ENCODE assay signal across 17 cellular contexts in genomic region chr21:25175938-25176337, GRCh38.
DNase-seq lines count a peak whose midpoint lies in the region; ATAC-seq and TF ChIP-seq lines count a peak whose summit lies in the region.
"Had no signal": no experiment of that assay in that cellular context is flagged by ENCODE, and none has a peak within 500 bp of the region (broad histone marks: within the 10 kb centered on the region; RNA-seq: fewer than 3 reads in every experiment).

No MANE protein-coding gene starts in this region.

- no peak for DNase-seq in activated CD4-positive, alpha-beta T cell treated with anti-CD3 and anti-CD28 coated beads for 48 hours
- no peak for DNase-seq in aorta
- DNase-seq in ureter (ENCODE audit: low spot score), result no peak
- no peak for DNase-seq in NCI-H2081 (lab: John Stamatoyannopoulos, UW)
- DNase-seq: activated CD4-positive, alpha-beta T cell treated with anti-CD3 and anti-CD28 coated beads, Interleukin-2, amount 10 ng/mL, durations not matched to agents 7 days and 5 days; cerebellar nuclear complex; DND-41; immature natural killer cell; mesenchymal stem cell; NCI-H187; NCI-H774 had no signal

- H3F3A ChIP-seq in DOHH2 (ENCODE audit: control insufficient read depth, insufficient read depth), result peaks cover 7% of the 10 kb centered on the region; the same call in 1 of the 2 replicates

- H3K27me3 ChIP-seq in DOHH2 (ENCODE audit: control insufficient read depth, low read length) (no peaks in the 10 kb centered on the region), aorta (ENCODE audit: control insufficient read depth in 1 of 2, insufficient read depth in 2 of 2, low read length in 1 of 2) (no peaks in the 10 kb centered on the region)
- H3K27me3 ChIP-seq: gastroesophageal sphincter had no signal

- 78 to 87% methylated on average over 2 of the region's 2 CpGs for WGBS in aorta, 2 donors

- H3K79me2 ChIP-seq in DOHH2 (ENCODE audit: control insufficient read depth, low read length), result no peaks in the 10 kb centered on the region

- H3K4me2 ChIP-seq in DOHH2 (ENCODE audit: low read length), result peak overlapping the region; percentile 73

- no peak for TF ChIP-seq CTCF in DOHH2 (IDR thresholded peaks at IDR 0.05; ENCODE audit: low read depth, low read length, poor library complexity, severe bottlenecking)

- H3K4me3 ChIP-seq in DOHH2 (ENCODE audit: low read length) (peak overlapping the region; percentile 54), aorta (ENCODE audit: low read length in 2 of 2) (no peak overlapping the region)
- H3K4me3 ChIP-seq: gastroesophageal sphincter had no signal

- H3K36me3 ChIP-seq in DOHH2 (ENCODE audit: control insufficient read depth, low read length) (no peaks in the 10 kb centered on the region), aorta (ENCODE audit: control insufficient read depth in 1 of 2, insufficient read depth in 2 of 2, low read length in 1 of 2) (no peaks in the 10 kb centered on the region)
- H3K36me3 ChIP-seq: gastroesophageal sphincter had no signal

- peak; percentile 61 for ATAC-seq in GM19438 (IDR thresholded peaks at IDR 0.05; ENCODE audit: low read depth, unreplicated experiment)
- ATAC-seq in HG02798 (IDR thresholded peaks at IDR 0.05; ENCODE audit: poor library complexity, unreplicated experiment), result peak; percentile 58
- peak; percentile 24 for ATAC-seq in HG03442 (IDR thresholded peaks at IDR 0.05; ENCODE audit: unreplicated experiment)
- ATAC-seq in aorta (ENCODE audit: low FRiP score), result no peak
- ATAC-seq: gastroesophageal sphincter, sciatic nerve had no signal

- H3K27ac ChIP-seq in DOHH2 (ENCODE audit: low read depth, low read length) (peak overlapping the region; percentile 80), aorta (ENCODE audit: low read depth in 1 of 2, low read length in 2 of 2) (no peak overlapping the region)
- H3K27ac ChIP-seq: gastroesophageal sphincter had no signal

- H3K4me1 ChIP-seq in DOHH2 (ENCODE audit: control insufficient read depth, low read length) (peaks cover 59% of the 10 kb centered on the region), aorta (ENCODE audit: control insufficient read depth in 1 of 2, insufficient read depth in 2 of 2, low read length in 2 of 2) (no peaks in the 10 kb centered on the region)
- H3K4me1 ChIP-seq: gastroesophageal sphincter had no signal

- no peaks in the 10 kb centered on the region for H3K9me3 ChIP-seq in DOHH2 (ENCODE audit: control insufficient read depth, insufficient read depth, low read length)
- H3K9me3 ChIP-seq in aorta (ENCODE audit: control insufficient read depth, low read length), result no peaks in the 10 kb centered on the region
- H3K9me3 ChIP-seq: gastroesophageal sphincter had no signal

- no peaks in the 10 kb centered on the region for H4K20me1 ChIP-seq in DOHH2 (ENCODE audit: control insufficient read depth, insufficient read depth, low read depth, low read length)

- no peaks in the 10 kb centered on the region for H3K9me2 ChIP-seq in DOHH2 (replicated peaks; ENCODE audit: control insufficient read depth, low read length)

- intact Hi-C loops in aorta (cut with DNase I), result no loop called here
